14 cellular contexts compared by ENCODE assay signal in the genomic region with DNA sequence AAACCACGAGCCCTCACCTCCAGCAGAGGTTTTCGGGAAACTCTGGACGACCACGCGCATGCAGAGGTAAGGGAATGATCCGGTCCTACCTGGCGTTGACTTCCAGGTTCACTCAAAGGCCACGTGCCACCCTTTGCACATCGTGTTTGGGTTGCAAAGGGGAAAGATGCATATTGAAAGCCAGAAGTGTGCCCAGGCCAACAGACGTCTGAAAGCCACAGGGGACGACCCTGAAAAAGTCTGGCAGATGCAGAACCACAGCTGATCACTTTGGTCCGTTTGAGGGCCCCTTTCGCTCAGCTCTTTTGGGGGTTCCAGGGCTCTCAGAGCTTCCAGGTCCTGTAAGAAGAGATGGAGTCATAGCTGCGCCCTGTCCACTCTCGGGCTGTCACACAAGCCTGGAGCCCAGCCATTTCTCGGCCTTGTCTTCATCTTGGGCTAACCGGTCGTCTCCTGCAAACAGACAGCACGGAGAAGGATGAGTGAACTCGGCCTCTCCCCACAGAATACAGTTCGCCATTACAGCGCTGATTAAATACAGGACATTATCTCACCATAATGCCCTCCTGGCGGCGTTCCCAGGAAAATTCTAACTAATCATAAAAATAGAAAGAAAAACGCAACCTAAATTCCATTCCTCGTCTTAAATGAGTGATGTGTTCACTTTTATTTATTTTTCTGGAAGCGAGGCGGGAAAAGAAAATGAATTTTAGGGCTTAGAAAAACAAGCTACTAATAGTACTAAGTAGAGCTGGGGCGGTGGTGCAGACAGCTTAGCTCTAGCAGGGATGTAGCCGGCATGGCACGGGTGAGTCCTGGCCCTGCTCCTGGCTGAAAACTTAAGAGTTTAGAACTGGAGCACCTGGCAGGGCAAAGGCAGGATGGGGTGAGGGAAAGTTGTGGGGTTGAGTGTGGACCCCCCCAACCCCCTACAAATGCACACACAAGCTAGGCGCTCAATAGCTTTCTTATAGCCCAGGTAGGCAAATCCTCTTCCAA. TPM values are rescaled to one million over a fixed set of nuclear protein-coding genes. Genes with fewer than 3 reads are reported as not detected.
DNase-seq lines count a peak whose midpoint lies in the region; ATAC-seq and TF ChIP-seq lines count a peak whose summit lies in the region.
"Had no signal": no experiment of that assay in that cellular context is flagged by ENCODE, and none has a peak within 500 bp of the region (broad histone marks: within the 10 kb centered on the region; RNA-seq: fewer than 3 reads in every experiment).

No MANE protein-coding gene starts in this region.

- H3K4me2 ChIP-seq in hepatocyte, result no peak overlapping the region

- WGBS in hepatocyte (ENCODE audit: low lambda C conversion rate, missing lambda C conversion rate), result 87% methylated on average over 32 of the region's 32 CpGs

- TF ChIP-seq CTCF in tibial artery (IDR thresholded peaks at IDR 0.05), result peak in 1 of 2 experiments; percentile 13
- no peak for TF ChIP-seq CTCF in hepatocyte (IDR thresholded peaks at IDR 0.05; ENCODE audit: poor library complexity)
- TF ChIP-seq CTCF in uterus (IDR thresholded peaks at IDR 0.05), result no peak

- H3K36me3 ChIP-seq in tibial artery (no peaks in the 10 kb centered on the region), hepatocyte (replicated peaks; ENCODE audit: insufficient read depth, low read depth) (no peaks in the 10 kb centered on the region), uterus (no peaks in the 10 kb centered on the region)
- H3K36me3 ChIP-seq: tibial nerve had no signal

- H3K27me3 ChIP-seq in layer of hippocampus (ENCODE audit: control insufficient read depth, insufficient read depth, low read length) (no peaks in the 10 kb centered on the region), tibial artery (no peaks in the 10 kb centered on the region), hepatocyte (no peaks in the 10 kb centered on the region), uterus (no peaks in the 10 kb centered on the region)
- H3K27me3 ChIP-seq: tibial nerve had no signal

- peak overlapping the region; percentile 31 to 40 for H3K4me3 ChIP-seq in tibial artery
- no peak overlapping the region for H3K4me3 ChIP-seq in hepatocyte
- H3K4me3 ChIP-seq in uterus, result no peak overlapping the region
- H3K4me3 ChIP-seq: tibial nerve had no signal

- H3K9me3 ChIP-seq in tibial artery, result no peaks in the 10 kb centered on the region
- no peaks in the 10 kb centered on the region for H3K9me3 ChIP-seq in hepatocyte (ENCODE audit: low read depth)
- no peaks in the 10 kb centered on the region for H3K9me3 ChIP-seq in uterus
- H3K9me3 ChIP-seq: tibial nerve had no signal

- intact Hi-C loops in tibial artery (cut with DNase I; ENCODE audit: low total_unique reads), result loop anchor here (2.0 to 10.0 kb wide), 2 partner anchors 23 to 81 kb away; no protein-coding TSS in a partner anchor
- intact Hi-C loops in uterus (cut with DNase I; ENCODE audit: low total_unique reads), result no loop called here

- H2AFZ ChIP-seq in hepatocyte, result no peak overlapping the region

- H3K4me1 ChIP-seq in tibial artery, result peaks cover 0 to 74% (median 38%) of the 10 kb centered on the region in 4 donors
- H3K4me1 ChIP-seq in hepatocyte (ENCODE audit: insufficient read depth), result no peaks in the 10 kb centered on the region
- no peaks in the 10 kb centered on the region for H3K4me1 ChIP-seq in uterus

- H3K27ac ChIP-seq in cingulate gyrus (ENCODE audit: low read depth, low read length), result peak overlapping the region; percentile 39
- peak overlapping the region; percentile 25 for H3K27ac ChIP-seq in layer of hippocampus (ENCODE audit: low read depth, low read length)
- H3K27ac ChIP-seq in tibial artery, result peak overlapping the region; percentile 88 to 99
- H3K27ac ChIP-seq in hepatocyte, result no peak overlapping the region
- H3K27ac ChIP-seq in uterus, result no peak overlapping the region

- TF ChIP-seq POLR2A in uterus (IDR thresholded peaks at IDR 0.05), result no peak

- DNase-seq in NCI-H146 (lab: John Stamatoyannopoulos, UW), result peak; percentile 2
- DNase-seq in NCI-H146 treated with DMSO at 0.1 percent for 48 hours (lab: John Stamatoyannopoulos, UW; ENCODE audit: unreplicated experiment), result no peak
- DNase-seq in tibial artery, result peak; percentile 42 to 81
- no peak for DNase-seq in hepatocyte (ENCODE audit: low spot score)
- DNase-seq in uterus, result no peak
- DNase-seq: activated CD4-positive, alpha-beta memory T cell treated with anti-CD3 and anti-CD28 coated beads for 36 hours; CD8-positive, alpha-beta T cell; MV-4-11; NCI-H2171; SHP77 had no signal

- no peaks in the 10 kb centered on the region for H3K9me2 ChIP-seq in hepatocyte (replicated peaks; ENCODE audit: insufficient read depth)

- H3K79me2 ChIP-seq in hepatocyte, result no peaks in the 10 kb centered on the region

- ATAC-seq in HG02870 (IDR thresholded peaks at IDR 0.05; ENCODE audit: unreplicated experiment), result no peak
- ATAC-seq: CD8-positive, alpha-beta T cell had no signal

- H4K20me1 ChIP-seq in hepatocyte (ENCODE audit: insufficient read depth, poor library complexity, severe bottlenecking), result no peaks in the 10 kb centered on the region

RNA-seq across cellular contexts. Expression of a gene that starts 45.5 kb away (rescaled TPM):
- 11.5 and 11.6 TPM in 2 replicates for total RNA-seq in hepatocyte
- 6.4 and 10.9 TPM in 2 replicates for polyA plus RNA-seq in hepatocyte
- 10 to 100 TPM in 3 of 4 donors, 1 to 10 TPM in 1; 9.1 to 34.0 (median 12.0) TPM for total RNA-seq in uterus

Comparison
In these comparisons a context has a peak if more than half of its experiments do, and no peak if none do; other contexts are left out.
1. DNase-seq: peak in NCI-H146 (single experiment) and tibial artery (2 of 2); none in NCI-H146 treated with DMSO at 0.1 percent for 48 hours (single experiment), hepatocyte (single experiment) and uterus (0 of 2).
2. H3K27ac ChIP-seq: peak in cingulate gyrus (single experiment), layer of hippocampus (single experiment) and tibial artery (2 of 2); none in hepatocyte (single experiment) and uterus (0 of 2).
3. H3K4me3 ChIP-seq: peak in tibial artery (2 of 2); none in hepatocyte (single experiment) and uterus (0 of 2).